17 cellular contexts compared by ENCODE assay signal in the genomic region with DNA sequence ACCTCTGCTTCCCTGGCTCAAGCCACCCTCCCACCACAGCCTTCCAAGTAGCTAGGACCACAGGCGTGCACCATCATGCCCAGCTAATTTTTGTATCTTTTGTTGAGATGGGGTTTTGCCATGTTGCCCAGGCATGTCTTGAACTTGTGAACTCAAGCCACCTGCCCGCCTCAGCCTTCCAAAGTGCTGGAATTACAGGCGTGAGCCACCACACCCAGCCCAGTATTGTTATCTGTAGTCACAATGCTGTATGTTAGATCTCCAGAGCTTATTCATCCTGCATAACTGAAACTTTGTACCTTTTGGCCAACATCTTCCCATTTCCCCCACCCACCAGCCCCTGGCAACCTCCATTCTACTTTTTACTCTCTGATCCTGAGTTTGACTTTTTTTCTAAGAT. TPM values are rescaled to one million over a fixed set of nuclear protein-coding genes. Genes with fewer than 3 reads are reported as not detected.
A peak's percentile ranks its signal among the peaks of the same experiment; 100 is the strongest.
DNase-seq lines count a peak whose midpoint lies in the region; ATAC-seq, FAIRE-seq and TF ChIP-seq lines count a peak whose summit lies in the region.
"Had no signal": no experiment of that assay in that cellular context is flagged by ENCODE, and none has a peak within 500 bp of the region (broad histone marks: within the 10 kb centered on the region; RNA-seq: fewer than 3 reads in every experiment).

No MANE protein-coding gene starts in this region.

- H3K27ac Mint-ChIP-seq in activated naive CD4-positive, alpha-beta T cell treated with anti-CD3 and anti-CD28 coated beads, Interleukin-2, amount 50 U/mL, for 24 hours = peak overlapping the region; percentile 81
- H3K27ac Mint-ChIP-seq: activated T-helper 2 cell treated with anti-CD3 and anti-CD28 coated beads, Interferon-gamma antibody, Interleukin-2, Interleukin-4, amounts not matched to agents 10 μg/mL and 5 μg/mL and 100 μg/mL, durations not matched to agents 14 hours and 24 hours and 36 hours; endodermal cell had no signal

- in situ Hi-C loops in brain microvascular endothelial cell (cut with HindIII; ENCODE audit: low pct_ligation_motif_present, low sequenced_read_pairs) = no loop called here

- CTCF ChIA-PET in A673 (lab: Charles Lee) = no interaction called here

- BruUV-seq in A673 (replicated peaks; lab: Mats Ljungman, UMichigan) = no TSS peak

- no peaks in the 10 kb centered on the region for H3K27me3 Mint-ChIP-seq in activated naive CD4-positive, alpha-beta T cell treated with anti-CD3 and anti-CD28 coated beads, Interleukin-2, amount 50 U/mL, for 24 hours

- peaks cover 49% of the 10 kb centered on the region for H3K4me1 Mint-ChIP-seq in activated naive CD4-positive, alpha-beta T cell treated with anti-CD3 and anti-CD28 coated beads, Interleukin-2, amount 50 U/mL, for 24 hours
- H3K4me1 Mint-ChIP-seq: neural crest cell had no signal

- H3K36me3 Mint-ChIP-seq in activated naive CD4-positive, alpha-beta T cell treated with anti-CD3 and anti-CD28 coated beads, Interleukin-2, amount 50 U/mL, for 24 hours = peaks cover 24% of the 10 kb centered on the region

- FAIRE-seq in urothelium cell line (lab: Jason Lieb, UNC) = peak; percentile 48
- FAIRE-seq: HepG2 had no signal

- H3K9me3 ChIP-seq in lung (ENCODE audit: control insufficient read depth in 2 of 2, insufficient read depth in 1 of 2, low read length in 1 of 2) (no peaks in the 10 kb centered on the region), A673 (ENCODE audit: low read depth, low read length, poor library complexity, severe bottlenecking) (no peaks in the 10 kb centered on the region)

- no peak overlapping the region for H3K4me3 Mint-ChIP-seq in activated naive CD4-positive, alpha-beta T cell treated with anti-CD3 and anti-CD28 coated beads, Interleukin-2, amount 50 U/mL, for 24 hours
- H3K4me3 Mint-ChIP-seq: endodermal cell, neural crest cell had no signal

- H3K36me3 ChIP-seq in brain microvascular endothelial cell (replicated peaks) (no peaks in the 10 kb centered on the region), lung (ENCODE audit: control insufficient read depth in 2 of 2, insufficient read depth in 2 of 2, low read length in 2 of 2) (peaks cover 7 to 10% of the 10 kb centered on the region in 2 donors), A673 (ENCODE audit: insufficient read depth, low read length, poor library complexity, severe bottlenecking) (no peaks in the 10 kb centered on the region)

- no peak for DNase-seq in activated naive CD4-positive, alpha-beta T cell treated with anti-CD3 and anti-CD28 coated beads, Interleukin-2, amount 50 U/mL, for 16 hours
- no peak for DNase-seq in brain microvascular endothelial cell
- no peak for DNase-seq in lung (ENCODE audit: low spot score)
- DNase-seq in urothelium cell line (ENCODE audit: low spot score) = no peak
- DNase-seq in iPS-NIHi11 (ENCODE audit: low spot score) = no peak
- no peak for DNase-seq in A673 (ENCODE audit: low spot score)
- DNase-seq: activated CD4-positive, alpha-beta T cell treated with anti-CD3 and anti-CD28 coated beads for 48 hours; endodermal cell; head of caudate nucleus; NCI-H510A; substantia nigra had no signal

- ATAC-seq in lung (ENCODE audit: insufficient read depth, low FRiP score) = no peak
- no peak for ATAC-seq in HG03135 (IDR thresholded peaks at IDR 0.05; ENCODE audit: unreplicated experiment)
- ATAC-seq: HepG2 had no signal

- H3K27ac ChIP-seq in brain microvascular endothelial cell (peak overlapping the region; percentile 10), lung (ENCODE audit: low read depth in 1 of 2, low read length in 1 of 2) (peak overlapping the region; percentile 26 to 71), A673 (ENCODE audit: low read depth, low read length, poor library complexity, severe bottlenecking) (no peak overlapping the region)

- intact Hi-C loops in A673 (cut with micrococcal nuclease; ENCODE audit: unreplicated experiment) = no loop called here

- H3K9me3 Mint-ChIP-seq in activated naive CD4-positive, alpha-beta T cell treated with anti-CD3 and anti-CD28 coated beads, Interleukin-2, amount 50 U/mL, for 24 hours = no peaks in the 10 kb centered on the region
- H3K9me3 Mint-ChIP-seq: activated T-helper 2 cell treated with anti-CD3 and anti-CD28 coated beads, Interferon-gamma antibody, Interleukin-2, Interleukin-4, amounts not matched to agents 10 μg/mL and 5 μg/mL and 100 μg/mL, durations not matched to agents 14 hours and 24 hours and 36 hours; neural crest cell had no signal

- POLR2A ChIA-PET in A673 (lab: Charles Lee; ENCODE audit: low non-redundant PET) = no interaction called here

- WGBS in lung, 2 donors = 74 to 84% methylated on average over 3 of the region's 3 CpGs

- H3K4me3 ChIP-seq in brain microvascular endothelial cell (ENCODE audit: low read depth, low read length) = no peak overlapping the region
- H3K4me3 ChIP-seq in lung = no peak overlapping the region
- H3K4me3 ChIP-seq in A673 (ENCODE audit: low read depth, low read length, poor library complexity, severe bottlenecking) = no peak overlapping the region
- H3K4me3 ChIP-seq: smooth muscle cell had no signal

- TF ChIP-seq CTCF in brain microvascular endothelial cell (IDR thresholded peaks at IDR 0.05; ENCODE audit: low read depth, low read length, missing control alignments) = no peak
- no peak for TF ChIP-seq CTCF in lung (IDR thresholded peaks at IDR 0.05; ENCODE audit: control extremely low read depth, extremely low read depth)
- TF ChIP-seq CTCF in A673 (conservative IDR thresholded peaks at IDR 0.05; ENCODE audit: low read depth, low read length) = no peak

- H3K27me3 ChIP-seq in brain microvascular endothelial cell (replicated peaks) (no peaks in the 10 kb centered on the region), lung (ENCODE audit: control insufficient read depth, insufficient read depth) (no peaks in the 10 kb centered on the region), A673 (replicated peaks; ENCODE audit: insufficient read depth, low read depth, low read length, poor library complexity) (no peaks in the 10 kb centered on the region)

- H3K4me1 ChIP-seq in lung (ENCODE audit: control insufficient read depth in 2 of 2, insufficient read depth in 2 of 2, low read length in 2 of 2) (peaks cover 6 to 7% of the 10 kb centered on the region in 2 donors), A673 (ENCODE audit: insufficient read depth, low read length, poor library complexity, severe bottlenecking) (no peaks in the 10 kb centered on the region)

RNA-seq across cellular contexts. Expression of a gene that starts 37.4 kb away (rescaled TPM):
- total RNA-seq in lung (10 to 100 TPM; 22.8 to 48.5 TPM), A673 (2021) (1.4 and 1.5 TPM in 2 replicates)
- polyA plus RNA-seq in lung = 1 to 10 TPM; 8.1 to 8.7 TPM

RNA-seq across cellular contexts. Expression of a gene that starts 50.7 kb away (rescaled TPM):
- total RNA-seq in lung (10 to 100 TPM; 12.1 to 14.3 TPM), A673 (2021) (14.7 and 15.5 TPM in 2 replicates)
- polyA plus RNA-seq in lung = 10 to 100 TPM; 14.3 to 15.0 TPM
